ENCODE assay signal across 29 cellular contexts in the genomic region with DNA sequence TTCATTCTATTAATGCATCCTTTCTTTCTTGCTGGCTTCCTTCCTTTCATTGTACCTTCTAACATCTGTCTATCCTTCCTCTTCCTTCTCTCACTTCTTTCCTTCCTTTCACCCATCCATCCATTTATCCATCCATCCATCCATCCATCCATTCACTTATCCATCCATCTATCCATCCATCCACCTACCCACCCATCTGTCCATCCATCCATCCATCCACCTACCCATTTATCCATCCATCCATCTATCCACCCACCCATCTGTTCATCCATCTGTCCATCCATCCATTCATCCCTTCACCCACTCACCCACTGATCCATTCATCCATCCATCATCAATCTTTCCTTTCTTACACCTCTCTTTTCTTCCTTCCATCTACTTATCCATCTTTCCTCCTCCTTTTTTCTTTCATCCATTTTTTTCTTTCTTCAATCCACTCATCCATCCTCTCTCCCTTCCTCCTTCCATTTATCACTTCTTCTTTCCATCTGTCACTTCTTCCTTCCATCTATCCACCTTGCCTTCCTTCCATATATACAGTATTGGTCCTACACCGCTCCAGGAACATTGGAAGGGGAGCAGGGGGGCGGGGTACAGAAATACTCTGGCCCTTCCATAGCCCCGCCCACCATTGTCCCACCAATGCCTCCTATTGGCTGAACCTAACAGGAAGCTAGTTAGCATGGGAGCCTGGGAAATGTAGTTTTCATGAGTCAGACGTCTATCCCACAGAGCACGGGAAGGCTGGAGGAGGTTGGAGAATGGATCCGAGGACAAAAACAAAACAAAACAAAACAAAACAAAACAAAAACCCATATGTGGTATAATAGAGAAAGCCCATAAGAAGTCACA. TPM values are rescaled to one million over a fixed set of nuclear protein-coding genes. Genes with fewer than 3 reads are reported as not detected.
DNase-seq lines count a peak whose midpoint lies in the region; ATAC-seq and TF ChIP-seq lines count a peak whose summit lies in the region.
"Had no signal": no experiment of that assay in that cellular context is flagged by ENCODE, and none has a peak within 500 bp of the region (broad histone marks: within the 10 kb centered on the region; RNA-seq: fewer than 3 reads in every experiment).

No MANE protein-coding gene starts in this region.

- H3K9me3 ChIP-seq in SJCRH30 (replicated peaks), result no peaks in the 10 kb centered on the region
- no peaks in the 10 kb centered on the region for H3K9me3 ChIP-seq in testis

- ATAC-seq in HG02571 (IDR thresholded peaks at IDR 0.05; ENCODE audit: unreplicated experiment), result no peak

- H3K4me3 ChIP-seq in SJCRH30, result no peak overlapping the region
- H3K4me3 ChIP-seq in testis, result no peak overlapping the region
- H3K4me3 ChIP-seq: PC-9, tibial nerve had no signal

- H3K27me3 ChIP-seq in SJCRH30, result no peaks in the 10 kb centered on the region
- no peaks in the 10 kb centered on the region for H3K27me3 ChIP-seq in testis
- H3K27me3 ChIP-seq: tibial nerve had no signal

- TF ChIP-seq POLR2A in testis (IDR thresholded peaks at IDR 0.05), result no peak

- 16% methylated on average over 6 of the region's 6 CpGs for WGBS in testis, 2 donors

- DNase-seq in stimulated activated CD4-positive, alpha-beta T cell treated with anti-CD3 and anti-CD28 coated beads, Interleukin-15, amount 100 ng/mL, for 24 hours, result peak; percentile 7
- no peak for DNase-seq in stimulated activated CD4-positive, alpha-beta T cell treated with anti-CD3 and anti-CD28 coated beads, Interleukin-4, amount 100 ng/mL, for 24 hours
- DNase-seq in NAMALWA (ENCODE audit: low spot score) (peak; percentile 9), SJCRH30 (peak; percentile 25 to 45), testis (peak; percentile 74), NOMO-1 treated with dmso at 0.1 percent for 144 hours (lab: John Stamatoyannopoulos, UW; ENCODE audit: unreplicated experiment) (no peak), NCI-H2107 (lab: John Stamatoyannopoulos, UW) (no peak)
- DNase-seq: activated B cell treated with CpG ODN at 0.5 μM for 24 hours; activated CD4-positive, alpha-beta memory T cell treated with anti-CD3 and anti-CD28 coated beads, Interleukin-2, amount 10 ng/mL, durations not matched to agents 7 days and 5 days; activated gamma-delta T cell treated with Interleukin-2 at 50 U/mL for 16 hours; activated T-cell treated with anti-CD3 and anti-CD28 coated beads for 4 hours; CD4-positive, CD25-positive, alpha-beta regulatory T cell; DMS79; HFFc6; NCI-H2029; NCI-H526 treated with DMSO at 0.1 percent for 48 hours; PC-9; stimulated activated naive CD4-positive, alpha-beta T cell treated with Interleukin-2 at 50 U/mL for 16 hours had no signal

- no peak overlapping the region for H3K27ac ChIP-seq in SJCRH30
- no peak overlapping the region for H3K27ac ChIP-seq in testis
- H3K27ac ChIP-seq: PC-9, tibial nerve had no signal

- intact Hi-C loops in testis (cut with DNase I; ENCODE audit: low total_unique reads), result no loop called here

- H3K4me1 ChIP-seq in SJCRH30 (no peaks in the 10 kb centered on the region), testis (no peaks in the 10 kb centered on the region)
- H3K4me1 ChIP-seq: tibial nerve had no signal

- H3K36me3 ChIP-seq in SJCRH30 (no peaks in the 10 kb centered on the region), testis (ENCODE audit: low read depth, missing control alignments) (no peaks in the 10 kb centered on the region)
- H3K36me3 ChIP-seq: tibial nerve had no signal

- TF ChIP-seq CTCF in testis (IDR thresholded peaks at IDR 0.05), result no peak

RNA-seq across cellular contexts. Expression of a gene that starts 45.9 kb away (rescaled TPM):
- total RNA-seq in SJCRH30 (2014; rRNA removed; shearing (Covaris generic)), result not detected in 2 replicates
- 1 to 10 TPM; 5.1 to 7.3 TPM for total RNA-seq in testis
- 39.6 TPM for polyA plus RNA-seq in testis (ENCODE audit: insufficient read depth, low read depth, low replicate concordance)
- total RNA-seq: activated B cell treated with CpG ODN at 0.5 μM for 24 hours; activated CD4-positive, alpha-beta memory T cell treated with anti-CD3 and anti-CD28 coated beads, Interleukin-2, amount 10 ng/mL, durations not matched to agents 7 days and 5 days; bronchial epithelial cell; CD4-positive, CD25-positive, alpha-beta regulatory T cell; endothelial cell of umbilical vein; HFFc6; lower leg skin; mucosa of gallbladder; neural crest cell; PC-9; progenitor cell of endocrine pancreas; skeletal muscle tissue; T-helper 2 cell treated with Interferon-gamma antibody and Interleukin-4, amounts not matched to agents 100 ng/mL and 5 ng/mL, for 36 hours; tibial nerve had no signal
- polyA plus RNA-seq: CD4-positive, CD25-positive, alpha-beta regulatory T cell; endothelial cell of umbilical vein; IgD-negative memory B cell had no signal

RNA-seq across cellular contexts. Expression of a gene that starts 46.0 kb away (rescaled TPM):
- total RNA-seq in SJCRH30 (2014; rRNA removed; shearing (Covaris generic)), result 20.9 and 22.4 TPM in 2 replicates
- 10 to 100 TPM; 29.8 to 37.0 TPM for total RNA-seq in testis
- polyA plus RNA-seq in testis (ENCODE audit: insufficient read depth, low read depth, low replicate concordance), result 13.1 TPM

Comparison
In these comparisons a context has a peak if more than half of its experiments do, and no peak if none do; other contexts are left out.
1. DNase-seq: peak in stimulated activated CD4-positive, alpha-beta T cell treated with anti-CD3 and anti-CD28 coated beads, Interleukin-15, amount 100 ng/mL, for 24 hours (single experiment), NAMALWA (single experiment), SJCRH30 (2 of 2) and testis (single experiment); none in stimulated activated CD4-positive, alpha-beta T cell treated with anti-CD3 and anti-CD28 coated beads, Interleukin-4, amount 100 ng/mL, for 24 hours (single experiment), NOMO-1 treated with dmso at 0.1 percent for 144 hours (single experiment) and NCI-H2107 (single experiment).